ENCODE assay signal across 12 cellular contexts in genomic region chr2:230870544-230871360, GRCh38. TPM values are rescaled to one million over a fixed set of nuclear protein-coding genes. Genes with fewer than 3 reads are reported as not detected.
DNase-seq lines count a peak whose midpoint lies in the region; ATAC-seq and TF ChIP-seq lines count a peak whose summit lies in the region.
"Had no signal": no experiment of that assay in that cellular context is flagged by ENCODE, and none has a peak within 500 bp of the region (broad histone marks: within the 10 kb centered on the region; RNA-seq: fewer than 3 reads in every experiment).

No MANE protein-coding gene starts in this region.

- H3K27ac Mint-ChIP-seq in activated naive CD8-positive, alpha-beta T cell = peak overlapping the region; percentile 66
- H3K27ac Mint-ChIP-seq in activated naive CD8-positive, alpha-beta T cell treated with anti-CD3 and anti-CD28 coated beads, Interleukin-2, amount 50 U/mL, for 24 hours = no peak overlapping the region
- H3K27ac Mint-ChIP-seq: memory B cell had no signal

- TF ChIP-seq CTCF in WERI-Rb-1 (IDR thresholded peaks at IDR 0.05; ENCODE audit: low read depth, low read length) = no peak

- ATAC-seq in activated naive CD8-positive, alpha-beta T cell treated with anti-CD3 and anti-CD28 coated beads, Interleukin-2, amount 50 U/mL, for 24 hours = no peak
- ATAC-seq in HG03520 (IDR thresholded peaks at IDR 0.05; ENCODE audit: unreplicated experiment) (no peak), left ventricle myocardium superior (no peak)

- no peak overlapping the region for H3K4me3 Mint-ChIP-seq in activated naive CD8-positive, alpha-beta T cell
- H3K4me3 Mint-ChIP-seq in activated naive CD8-positive, alpha-beta T cell treated with anti-CD3 and anti-CD28 coated beads, Interleukin-2, amount 50 U/mL, for 24 hours = no peak overlapping the region
- H3K4me3 Mint-ChIP-seq: memory B cell had no signal

- WGBS in mesodermal cell (ENCODE audit: insufficient coverage in 2 of 2), 2 experiments = 69 to 71% methylated on average over 17 to 18 of the region's 18 CpGs
- WGBS in urinary bladder = 25% methylated on average over 18 of the region's 18 CpGs

- H3K4me1 ChIP-seq in mesodermal cell (ENCODE audit: control insufficient read depth, insufficient read depth, low read length, poor library complexity, severe bottlenecking) (peaks cover 61% of the 10 kb centered on the region), urinary bladder (ENCODE audit: insufficient read depth) (no peaks in the 10 kb centered on the region)

- no peaks in the 10 kb centered on the region for H3K27me3 ChIP-seq in WERI-Rb-1 (ENCODE audit: insufficient read depth, low read depth, severe bottlenecking)

- no peaks in the 10 kb centered on the region for H3K36me3 Mint-ChIP-seq in activated naive CD8-positive, alpha-beta T cell
- peaks cover 3% of the 10 kb centered on the region for H3K36me3 Mint-ChIP-seq in activated naive CD8-positive, alpha-beta T cell treated with anti-CD3 and anti-CD28 coated beads, Interleukin-2, amount 50 U/mL, for 24 hours (ENCODE audit: low read depth)

- H3K27ac ChIP-seq in WERI-Rb-1 (peak overlapping the region; percentile 92), mesodermal cell (ENCODE audit: low read depth, low read length, severe bottlenecking) (peak overlapping the region; percentile 80), urinary bladder (ENCODE audit: low read depth) (peak overlapping the region; percentile 73)

- H3K4me3 ChIP-seq in WERI-Rb-1 (ENCODE audit: low read depth, low read length) (peak overlapping the region; percentile 33), mesodermal cell (ENCODE audit: extremely low read depth, insufficient read depth, low read length, poor library complexity, severe bottlenecking) (no peak overlapping the region), urinary bladder (ENCODE audit: low read depth, low read length) (no peak overlapping the region)

- H3K9me3 ChIP-seq in WERI-Rb-1 (ENCODE audit: severe bottlenecking) (no peaks in the 10 kb centered on the region), mesodermal cell (ENCODE audit: control insufficient read depth, low read length) (no peaks in the 10 kb centered on the region)

- H3K27me3 Mint-ChIP-seq in activated naive CD8-positive, alpha-beta T cell = no peaks in the 10 kb centered on the region
- no peaks in the 10 kb centered on the region for H3K27me3 Mint-ChIP-seq in activated naive CD8-positive, alpha-beta T cell treated with anti-CD3 and anti-CD28 coated beads, Interleukin-2, amount 50 U/mL, for 24 hours
- H3K27me3 Mint-ChIP-seq: memory B cell had no signal

- peaks cover 64% of the 10 kb centered on the region for H3K4me1 Mint-ChIP-seq in activated naive CD8-positive, alpha-beta T cell (ENCODE audit: low read depth)
- H3K4me1 Mint-ChIP-seq in activated naive CD8-positive, alpha-beta T cell treated with anti-CD3 and anti-CD28 coated beads, Interleukin-2, amount 50 U/mL, for 24 hours = peaks cover 72% of the 10 kb centered on the region

- no peaks in the 10 kb centered on the region for H3K9me3 Mint-ChIP-seq in activated naive CD8-positive, alpha-beta T cell (ENCODE audit: low read depth)
- H3K9me3 Mint-ChIP-seq in activated naive CD8-positive, alpha-beta T cell treated with anti-CD3 and anti-CD28 coated beads, Interleukin-2, amount 50 U/mL, for 24 hours = no peaks in the 10 kb centered on the region
- H3K9me3 Mint-ChIP-seq: memory B cell had no signal

- intact Hi-C loops in left ventricle myocardium superior (cut with micrococcal nuclease) = no loop called here

- H3K36me3 ChIP-seq in WERI-Rb-1 (peaks cover 45% of the 10 kb centered on the region), mesodermal cell (ENCODE audit: control insufficient read depth, insufficient read depth, low read length) (peaks cover 48% of the 10 kb centered on the region), urinary bladder (ENCODE audit: insufficient read depth) (no peaks in the 10 kb centered on the region)

- no peak for DNase-seq in activated naive CD8-positive, alpha-beta T cell treated with anti-CD3 and anti-CD28 coated beads, Interleukin-2, amount 50 U/mL, for 24 hours
- DNase-seq in WERI-Rb-1 (peak; percentile 93), left ventricle myocardium superior (no peak)
- DNase-seq in stimulated activated CD4-positive, alpha-beta T cell treated with anti-CD3 and anti-CD28 coated beads, Interleukin-4, amount 100 ng/mL, for 4 hours = no peak
- DNase-seq: NCI-H446 had no signal

RNA-seq across cellular contexts. Expression of gene ITM2C, which starts 6.0 kb away (rescaled TPM):
- polyA plus RNA-seq in mesodermal cell (2013, experiment 1 of 2) = 414 TPM
- polyA plus RNA-seq in mesodermal cell (2013, experiment 2 of 2) = 346 TPM
- total RNA-seq in urinary bladder (174 TPM), left ventricle myocardium superior (28.8 TPM)
- 230 TPM for polyA plus RNA-seq in urinary bladder

RNA-seq across cellular contexts. Expression of gene GPR55, which starts 54.3 kb away (rescaled TPM):
- polyA plus RNA-seq in mesodermal cell (2013, experiment 1 of 2) = 0.18 TPM
- not detected for polyA plus RNA-seq in mesodermal cell (2013, experiment 2 of 2)
- total RNA-seq in urinary bladder = 0.05 TPM
- polyA plus RNA-seq in urinary bladder = 0.22 TPM
- not detected for total RNA-seq in left ventricle myocardium superior
- total RNA-seq: dermis microvascular lymphatic vessel endothelial cell had no signal
- polyA plus RNA-seq: BJ had no signal
